Comparison of ENCODE assay signal across 8 cellular contexts in genomic region chr12:120686690-120687569, GRCh38. TPM values are rescaled to one million over a fixed set of nuclear protein-coding genes. Genes with fewer than 3 reads are reported as not detected.
DNase-seq lines count a peak whose midpoint lies in the region; ATAC-seq and TF ChIP-seq lines count a peak whose summit lies in the region.

Gene MLEC (plus strand): TSS chr12:120687149. CDS start chr12:120687297, 148 bp downstream.

- no peaks in the 10 kb centered on the region for H3K27me3 Mint-ChIP-seq in activated T-cell treated with anti-CD3 and anti-CD28 coated beads, Interleukin-2, amount 50 U/mL, for 24 hours

- peak within 1 kb of the TSS; percentile 69 for H3K9ac ChIP-seq in mucosa of stomach (ENCODE audit: low read length)

- no peaks in the 10 kb centered on the region for H3K27me3 ChIP-seq in mucosa of stomach (ENCODE audit: control insufficient read depth, insufficient read depth, low read length)

- H3K4me1 Mint-ChIP-seq in activated T-cell treated with anti-CD3 and anti-CD28 coated beads, Interleukin-2, amount 50 U/mL, for 24 hours (ENCODE audit: low read depth), result peaks cover 54% of the 10 kb centered on the region

- in situ Hi-C loops in KBM-7 (cut with MboI; ENCODE audit: low pct_unique_long_range_greater_than_20kb, low sequenced_read_pairs), result no loop called here

- peaks cover 24% of the 10 kb centered on the region for H3K36me3 Mint-ChIP-seq in activated T-cell treated with anti-CD3 and anti-CD28 coated beads, Interleukin-2, amount 50 U/mL, for 24 hours (ENCODE audit: low read depth)

- peak within 1 kb of the TSS; percentile 92 for H3K4me3 Mint-ChIP-seq in activated T-cell treated with anti-CD3 and anti-CD28 coated beads, Interleukin-2, amount 50 U/mL, for 24 hours

- H3K27ac Mint-ChIP-seq in activated T-cell treated with anti-CD3 and anti-CD28 coated beads, Interleukin-2, amount 50 U/mL, for 24 hours, result peak within 1 kb of the TSS; percentile 98

- no peaks in the 10 kb centered on the region for H3K9me3 ChIP-seq in mucosa of stomach (ENCODE audit: control insufficient read depth, low read length)

- DNase-seq in DMS79 (lab: John Stamatoyannopoulos, UW) (peak; percentile 95), KBM-7 (peak; percentile 100), erythroblast (lab: John Stamatoyannopoulos, UW) (peak; percentile 98 to 99)
- DNase-seq in activated T-cell treated with anti-CD3 and anti-CD28 coated beads, Interleukin-2, amount 50 U/mL, for 24 hours, result peak; percentile 100
- peak; percentile 98 for DNase-seq in stimulated activated CD8-positive, alpha-beta memory T cell treated with anti-CD3 and anti-CD28 coated beads, Interleukin-7, amount 100 ng/mL, for 1 hour (ENCODE audit: low read depth in 2 of 2)

- TF ChIP-seq POLR2A in erythroblast (IDR thresholded peaks at IDR 0.05; ENCODE audit: low read length), result peak; percentile 57

- peak; percentile 67 for ATAC-seq in GM21717 (IDR thresholded peaks at IDR 0.05; ENCODE audit: unreplicated experiment)

- no peaks in the 10 kb centered on the region for H3K36me3 ChIP-seq in mucosa of stomach (ENCODE audit: control insufficient read depth, insufficient read depth, low read length)

- peak within 1 kb of the TSS; percentile 86 for H3K4me3 ChIP-seq in mucosa of stomach (ENCODE audit: low read length)

- H3K4me1 ChIP-seq in mucosa of stomach (ENCODE audit: control insufficient read depth, insufficient read depth, low read length), result peaks cover 22% of the 10 kb centered on the region

- no peaks in the 10 kb centered on the region for H3K9me3 Mint-ChIP-seq in activated T-cell treated with anti-CD3 and anti-CD28 coated beads, Interleukin-2, amount 50 U/mL, for 24 hours

TF ChIP-seq in PFSK-1, 5 proteins besides CTCF, POLR2A, EP300 and RAD21:
- TF ChIP-seq REST (IDR thresholded peaks at IDR 0.05; ENCODE audit: insufficient read depth in 1 of 2, low read depth in 2 of 2, low read length in 2 of 2) (peak in 1 of 2 experiments; percentile 13; a peak in 1 of 4 replicates), FOXP2 (optimal IDR thresholded peaks at IDR 0.05; ENCODE audit: borderline replicate concordance, extremely low read depth, extremely low read length, insufficient read depth) (peak; percentile 87), SIN3A (IDR thresholded peaks at IDR 0.05; ENCODE audit: borderline replicate concordance, insufficient read depth, low read length) (peak; percentile 74; the same call in 1 of the 2 replicates), TAF1 (IDR thresholded peaks at IDR 0.05; ENCODE audit: borderline replicate concordance, insufficient read depth, low read length) (peak; percentile 73; the same call in 1 of the 2 replicates), POLR2AphosphoS5 (IDR thresholded peaks at IDR 0.05; ENCODE audit: low read depth, low read length) (no peak; the same call in 1 of the 2 replicates)

RNA-seq across cellular contexts. Expression of gene MLEC, which starts in this region (rescaled TPM):
- 15.8 TPM for polyA plus RNA-seq in PFSK-1 (2012; ENCODE audit: insufficient read length, low read depth)

Comparison
In these comparisons a context has a peak if more than half of its experiments do, and no peak if none do; other contexts are left out.
1. Peak in every context shown above with its lines: DNase-seq, ATAC-seq and H3K4me3 ChIP-seq.